ENCODE assay signal across 8 cellular contexts in genomic region chr11:32893947-32894827, GRCh38. TPM values are rescaled to one million over a fixed set of nuclear protein-coding genes. Genes with fewer than 3 reads are reported as not detected.
DNase-seq lines count a peak whose midpoint lies in the region; ATAC-seq and TF ChIP-seq lines count a peak whose summit lies in the region.

No MANE protein-coding gene starts in this region.

- H3K36me3 ChIP-seq in Loucy (ENCODE audit: insufficient read depth, low read length): no peaks in the 10 kb centered on the region
- peaks cover 0 to under 1% (median 0%) of the 10 kb centered on the region in 4 donors for H3K36me3 ChIP-seq in sigmoid colon

- H3K9me3 ChIP-seq in Loucy (ENCODE audit: insufficient read depth, low read depth, low read length) (no peaks in the 10 kb centered on the region), iPS-18c (ENCODE audit: control insufficient read depth, insufficient read depth, low read length) (no peaks in the 10 kb centered on the region), sigmoid colon (no peaks in the 10 kb centered on the region)

- H3K27me3 ChIP-seq in Loucy (ENCODE audit: insufficient read depth, low read length, poor library complexity, severe bottlenecking) (no peaks in the 10 kb centered on the region), sigmoid colon (no peaks in the 10 kb centered on the region)

- intact Hi-C loops in sigmoid colon (cut with DNase I): loop anchor here (2.0 to 10.0 kb wide), 4 partner anchors 101 to 361 kb away; partner anchors contain the start of genes HIPK3 and TCP11L1

- in situ Hi-C loops in T47D (cut with HindIII; ENCODE audit: low pct_unique_long_range_greater_than_20kb, low sequenced_read_pairs): no loop called here

- DNase-seq in activated naive CD4-positive, alpha-beta T cell treated with anti-CD3 and anti-CD28 coated beads, Interleukin-2, amount 10 ng/mL, durations not matched to agents 7 days and 5 days: peak; percentile 22
- no peak for DNase-seq in activated naive CD4-positive, alpha-beta T cell treated with Interleukin-2 at 50 U/mL for 16 hours
- DNase-seq in RWPE1 (ENCODE audit: low spot score) (peak; percentile 80), T47D (ENCODE audit: low read depth in 1 of 2, low spot score in 1 of 2) (peak; percentile 51 to 71), sigmoid colon (no peak)

- H3K36me3 Mint-ChIP-seq in activated naive CD4-positive, alpha-beta T cell treated with anti-CD3 and anti-CD28 coated beads, Interleukin-2, amount 10 ng/mL, durations not matched to agents 7 days and 5 days: peaks cover 4% of the 10 kb centered on the region

- H3K4me3 ChIP-seq in Loucy (ENCODE audit: low read length, poor library complexity, severe bottlenecking): peak overlapping the region; percentile 77
- H3K4me3 ChIP-seq in iPS-18c (ENCODE audit: insufficient read depth, low read depth, low read length): peak overlapping the region; percentile 87
- H3K4me3 ChIP-seq in sigmoid colon: peak overlapping the region; percentile 83 to 97 (median 92)

- peak overlapping the region; percentile 95 for H3K4me3 Mint-ChIP-seq in activated naive CD4-positive, alpha-beta T cell treated with anti-CD3 and anti-CD28 coated beads, Interleukin-2, amount 10 ng/mL, durations not matched to agents 7 days and 5 days

- H3K4me2 ChIP-seq in Loucy (ENCODE audit: low read depth, low read length, poor library complexity, severe bottlenecking): peak overlapping the region; percentile 90

- TF ChIP-seq POLR2A in sigmoid colon (IDR thresholded peaks at IDR 0.05): no peak

- 2 to 5% methylated on average over 21 of the region's 21 CpGs for WGBS in sigmoid colon, 2 donors

- no peak for ATAC-seq in HG03025 (IDR thresholded peaks at IDR 0.05; ENCODE audit: low FRiP score, unreplicated experiment)

- 0 out of 2 replicates have a peak, but pooled peaks cover 3% of the 10 kb centered on the region for H3F3A ChIP-seq in Loucy (ENCODE audit: low read depth)

- H2AFZ ChIP-seq in Loucy (ENCODE audit: low read length): peak overlapping the region; percentile 85

- H3K27ac ChIP-seq in RWPE1 (peak overlapping the region; percentile 93), sigmoid colon (peak overlapping the region; percentile 93 to 99 (median 96))

- H4K20me1 ChIP-seq in Loucy (ENCODE audit: insufficient read depth, low read length, poor library complexity, severe bottlenecking): peaks cover 46% of the 10 kb centered on the region

- POLR2A ChIA-PET in RWPE1 (lab: Yijun Ruan, JAX; ENCODE audit: low non-redundant PET): interaction anchor here (0.6 kb wide), 1 partner anchor 23 kb away, joined by 3 read pairs; no protein-coding TSS in a partner anchor

- H3K27ac Mint-ChIP-seq in activated naive CD4-positive, alpha-beta T cell treated with anti-CD3 and anti-CD28 coated beads, Interleukin-2, amount 10 ng/mL, durations not matched to agents 7 days and 5 days: peak overlapping the region; percentile 82

- CTCF ChIA-PET in activated naive CD4-positive, alpha-beta T cell treated with anti-CD3 and anti-CD28 coated beads, Interleukin-2, amount 10 ng/mL, durations not matched to agents 7 days and 5 days (lab: Charles Lee): interaction anchor here (0.8 to 1.3 kb wide), 2 partner anchors 65 to 171 kb away, joined by 3 read pairs; no protein-coding TSS in a partner anchor
- CTCF ChIA-PET in RWPE1 (lab: Yijun Ruan, JAX): interaction anchor here (0.6 to 0.9 kb wide), 2 partner anchors 84 to 87 kb away, joined by 4 read pairs; no protein-coding TSS in a partner anchor

- peaks cover 34% of the 10 kb centered on the region for H3K4me1 Mint-ChIP-seq in activated naive CD4-positive, alpha-beta T cell treated with anti-CD3 and anti-CD28 coated beads, Interleukin-2, amount 10 ng/mL, durations not matched to agents 7 days and 5 days

- H3K27me3 Mint-ChIP-seq in activated naive CD4-positive, alpha-beta T cell treated with anti-CD3 and anti-CD28 coated beads, Interleukin-2, amount 10 ng/mL, durations not matched to agents 7 days and 5 days: peaks cover 20% of the 10 kb centered on the region

- H3K4me1 ChIP-seq in Loucy (ENCODE audit: insufficient read depth, low read length, poor library complexity, severe bottlenecking) (peaks cover 46% of the 10 kb centered on the region), sigmoid colon (peaks cover 0 to 27% (median 18%) of the 10 kb centered on the region in 4 donors)

- no peaks in the 10 kb centered on the region for H3K9me3 Mint-ChIP-seq in activated naive CD4-positive, alpha-beta T cell treated with anti-CD3 and anti-CD28 coated beads, Interleukin-2, amount 10 ng/mL, durations not matched to agents 7 days and 5 days

- H3K9me2 ChIP-seq in Loucy (replicated peaks; ENCODE audit: low read depth, low read length): no peaks in the 10 kb centered on the region

- TF ChIP-seq CTCF in Loucy (conservative IDR thresholded peaks at IDR 0.05; ENCODE audit: low read length): no peak
- no peak for TF ChIP-seq CTCF in RWPE1 (conservative IDR thresholded peaks at IDR 0.05; ENCODE audit: low read depth)
- TF ChIP-seq CTCF in sigmoid colon (IDR thresholded peaks at IDR 0.05): no peak

- peak overlapping the region; percentile 88 for H3K9ac ChIP-seq in Loucy (ENCODE audit: low read depth, low read length, poor library complexity, severe bottlenecking)

- peaks cover 60% of the 10 kb centered on the region for H3K79me2 ChIP-seq in Loucy (ENCODE audit: insufficient read depth, low read length)

- TF ChIP-seq EP300 in sigmoid colon (IDR thresholded peaks at IDR 0.05): no peak

RNA-seq across cellular contexts. Expression of gene QSER1, which starts 1.6 kb away (rescaled TPM):
- 10 to 100 TPM; 24.6 to 41.0 (median 29.4) TPM for total RNA-seq in sigmoid colon
- 1 to 10 TPM; 1.2 to 5.2 (median 3.5) TPM for polyA plus RNA-seq in sigmoid colon

Comparison
In these comparisons a context has a peak if more than half of its experiments do, and no peak if none do; other contexts are left out.
1. DNase-seq: peak in activated naive CD4-positive, alpha-beta T cell treated with anti-CD3 and anti-CD28 coated beads, Interleukin-2, amount 10 ng/mL, durations not matched to agents 7 days and 5 days (single experiment), RWPE1 (single experiment) and T47D (2 of 2); none in activated naive CD4-positive, alpha-beta T cell treated with Interleukin-2 at 50 U/mL for 16 hours (single experiment) and sigmoid colon (single experiment).
2. Peak in every context shown above with its lines, with median percentiles within 50 percentile points of each other: H3K4me3 ChIP-seq.